10 cellular contexts compared by ENCODE assay signal in genomic region chr3:99938270-99938955, GRCh38.
DNase-seq lines count a peak whose midpoint lies in the region; ATAC-seq, FAIRE-seq and TF ChIP-seq lines count a peak whose summit lies in the region.
"Had no signal": no experiment of that assay in that cellular context is flagged by ENCODE, and none has a peak within 500 bp of the region (broad histone marks: within the 10 kb centered on the region; RNA-seq: fewer than 3 reads in every experiment).

No MANE protein-coding gene starts in this region.

- H3K4me2 ChIP-seq in MM.1S (ENCODE audit: low read depth, low read length) = no peak overlapping the region

- H3K27me3 ChIP-seq in ascending aorta = no peaks in the 10 kb centered on the region
- H3K27me3 ChIP-seq in small intestine (ENCODE audit: control insufficient read depth in 2 of 2, insufficient read depth in 2 of 2, low read length in 2 of 2) = no peaks in the 10 kb centered on the region
- H3K27me3 ChIP-seq in MM.1S (replicated peaks; ENCODE audit: insufficient read depth, low read length) = no peaks in the 10 kb centered on the region
- H3K27me3 ChIP-seq: MG63 had no signal

- FAIRE-seq in small intestine (lab: Jason Lieb, UNC) = no peak

- H3K9me3 ChIP-seq in ascending aorta (no peaks in the 10 kb centered on the region), small intestine (ENCODE audit: control insufficient read depth, low read depth) (no peaks in the 10 kb centered on the region), MM.1S (replicated peaks; ENCODE audit: insufficient read depth, low read length) (no peaks in the 10 kb centered on the region)
- H3K9me3 ChIP-seq: MG63 had no signal

- DNase-seq in ascending aorta (ENCODE audit: low spot score in 2 of 2) (no peak), retinal pigment epithelial cell (ENCODE audit: low read depth) (peak; percentile 72), omental fat pad (ENCODE audit: low spot score) (no peak), small intestine (no peak), MM.1S (no peak), posterior cingulate gyrus (no peak)
- DNase-seq: activated naive CD8-positive, alpha-beta T cell treated with anti-CD3 and anti-CD28 coated beads, Interleukin-2, amount 10 ng/mL, durations not matched to agents 7 days and 5 days had no signal

- ATAC-seq in GM18498 (IDR thresholded peaks at IDR 0.05; ENCODE audit: unreplicated experiment) (peak; percentile 45), HG03095 (IDR thresholded peaks at IDR 0.05; ENCODE audit: unreplicated experiment) (peak; percentile 30), omental fat pad (ENCODE audit: low FRiP score) (no peak)

- H2AFZ ChIP-seq in MM.1S (ENCODE audit: low read length) = no peak overlapping the region

- H3K79me2 ChIP-seq in MM.1S (ENCODE audit: low read length) = no peaks in the 10 kb centered on the region

- 53 to 70% (median 69%) methylated on average over 3 of the region's 3 CpGs for WGBS in small intestine, 3 donors

- TF ChIP-seq CTCF in ascending aorta (IDR thresholded peaks at IDR 0.05) = no peak
- no peak for TF ChIP-seq CTCF in retinal pigment epithelial cell (conservative IDR thresholded peaks at IDR 0.05; ENCODE audit: low read depth, low read length)
- no peak for TF ChIP-seq CTCF in omental fat pad (IDR thresholded peaks at IDR 0.05)
- no peak for TF ChIP-seq CTCF in MM.1S (IDR thresholded peaks at IDR 0.05; ENCODE audit: low read length)

- H3K4me3 ChIP-seq in ascending aorta = no peak overlapping the region
- H3K4me3 ChIP-seq in retinal pigment epithelial cell (ENCODE audit: low read length) = no peak overlapping the region
- no peak overlapping the region for H3K4me3 ChIP-seq in small intestine (ENCODE audit: low read depth in 1 of 2, low read length in 2 of 2)
- no peak overlapping the region for H3K4me3 ChIP-seq in MM.1S (ENCODE audit: low read length)
- H3K4me3 ChIP-seq: MG63 had no signal

- H3K4me1 ChIP-seq in ascending aorta (peaks cover 4 to 57% of the 10 kb centered on the region in 2 donors), small intestine (ENCODE audit: control insufficient read depth in 2 of 2, insufficient read depth in 1 of 2, low read depth in 1 of 2, low read length in 1 of 2) (peaks cover 0 to 9% of the 10 kb centered on the region in 2 donors), MM.1S (ENCODE audit: low read length) (no peaks in the 10 kb centered on the region)

- H3K36me3 ChIP-seq in ascending aorta (no peaks in the 10 kb centered on the region), small intestine (ENCODE audit: control insufficient read depth in 2 of 2, insufficient read depth in 2 of 2, low read length in 2 of 2) (no peaks in the 10 kb centered on the region), MM.1S (replicated peaks; ENCODE audit: insufficient read depth, low read length) (no peaks in the 10 kb centered on the region)
- H3K36me3 ChIP-seq: MG63 had no signal

- intact Hi-C loops in ascending aorta (cut with DNase I) (no loop called here), posterior cingulate gyrus (cut with DNase I) (no loop called here)

- no peak overlapping the region for H3K9ac ChIP-seq in MM.1S (ENCODE audit: low read length)

- no peaks in the 10 kb centered on the region for H3K9me2 ChIP-seq in MM.1S (replicated peaks; ENCODE audit: insufficient read depth, low read length)

- no peaks in the 10 kb centered on the region for H3F3A ChIP-seq in MM.1S (ENCODE audit: insufficient read depth, low read length)

- peak overlapping the region; percentile 84 to 92 for H3K27ac ChIP-seq in ascending aorta
- no peak overlapping the region for H3K27ac ChIP-seq in small intestine (ENCODE audit: low read depth in 1 of 2, low read length in 1 of 2)
- H3K27ac ChIP-seq in MM.1S (ENCODE audit: low read length) = no peak overlapping the region

- no peaks in the 10 kb centered on the region for H4K20me1 ChIP-seq in MM.1S (ENCODE audit: insufficient read depth, low read length)

Comparison
In these comparisons a context has a peak if more than half of its experiments do, and no peak if none do; other contexts are left out.
1. H3K27ac ChIP-seq: peak in ascending aorta (2 of 2); none in small intestine (0 of 2) and MM.1S (single experiment).